In the genomic region with DNA sequence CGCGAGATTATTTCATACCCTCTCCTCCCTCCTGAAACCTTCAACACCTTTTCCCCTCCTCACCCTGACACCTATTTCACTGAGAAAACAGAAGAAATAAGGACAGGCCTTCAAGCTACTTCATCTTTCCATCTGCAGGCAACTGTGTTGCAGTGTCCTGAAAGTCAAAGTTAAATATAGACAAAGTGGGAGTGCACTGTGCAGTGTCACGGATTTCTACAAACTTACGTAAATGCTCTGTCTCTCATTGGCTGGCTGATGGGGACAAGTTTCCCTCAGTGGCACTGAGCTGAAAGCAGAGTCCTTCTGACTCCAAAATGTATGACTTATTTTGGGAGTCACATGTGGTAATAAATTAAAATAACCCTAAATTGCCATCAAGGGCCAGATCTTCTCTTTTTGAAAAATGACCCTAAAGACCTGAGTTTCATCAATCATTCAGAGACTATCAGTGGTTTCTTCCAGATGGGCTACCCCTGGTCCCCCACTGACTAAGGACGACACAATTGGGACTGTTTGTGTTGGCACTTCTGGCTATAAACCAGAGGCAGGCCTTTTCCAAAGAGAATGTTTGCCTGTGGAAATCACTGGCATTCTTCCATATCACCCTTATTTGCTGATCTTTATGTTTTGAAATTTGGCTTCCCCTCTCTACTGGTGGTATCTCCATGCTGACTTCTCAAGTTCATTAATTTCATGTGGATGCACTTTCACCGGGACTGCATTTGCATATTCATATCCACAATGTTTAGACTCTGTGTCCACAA, we compare ENCODE assay signal across 28 cellular contexts. TPM values are rescaled to one million over a fixed set of nuclear protein-coding genes. Genes with fewer than 3 reads are reported as not detected.
"Had no signal": no experiment of that assay in that cellular context is flagged by ENCODE, and none has a peak within 500 bp of the region (broad histone marks: within the 10 kb centered on the region; RNA-seq: fewer than 3 reads in every experiment).

No MANE protein-coding gene starts in this region.

- H3K9me3 Mint-ChIP-seq: activated T-helper 1 cell treated with anti-CD3 and anti-CD28 coated beads, Interleukin-12 subunit alpha, Interleukin-12 subunit beta, Interleukin-2, Interleukin-4 antibody, amounts not matched to agents 30 ng/mL and 10 ng/mL and 1 ng/mL, durations not matched to agents 14 hours and 24 hours and 36 hours; natural killer cell treated with Interleukin-12 subunit alpha and Interleukin-12 subunit beta and Interleukin-15 and Interleukin-18, amount 100 ng/mL, for 72 hours; stimulated activated naive B cell treated with anti-CD40 and anti-IgM and Interleukin-4, amounts not matched to agents 10 μg/mL and 1 μg/mL and 100 μg/mL, for 72 hours had no signal

- H3K4me1 ChIP-seq: tibial nerve had no signal

- DNase-seq: activated CD4-positive, alpha-beta T cell treated with anti-CD3 and anti-CD28 coated beads for 48 hours; activated CD4-positive, alpha-beta T cell treated with anti-CD3 and anti-CD28 coated beads, Interleukin-2, amount 50 U/mL, for 48 hours; activated CD8-positive, alpha-beta memory T cell treated with anti-CD3 and anti-CD28 coated beads for 24 hours; activated gamma-delta T cell; activated naive CD4-positive, alpha-beta T cell treated with anti-CD3 and anti-CD28 coated beads, Interleukin-2, amount 50 U/mL, for 16 hours; amniotic stem cell; brain microvascular endothelial cell; central memory CD4-positive, alpha-beta T cell; islet precursor cell; left colon; mucosa of descending colon; retina; stimulated activated CD4-positive, alpha-beta T cell treated with anti-CD3 and anti-CD28 coated beads, Interleukin-15, amount 100 ng/mL, for 24 hours; stimulated activated CD4-positive, alpha-beta T cell treated with anti-CD3 and anti-CD28 coated beads, Interleukin-2, amount 100 ng/mL, for 24 hours; stimulated activated naive B cell treated with anti-CD40 and anti-IgM and Interleukin-4, amounts not matched to agents 10 μg/mL and 1 μg/mL and 100 μg/mL, for 72 hours; T-helper 17 cell; T1000; WERI-Rb-1 had no signal

- H3K27ac ChIP-seq: brain microvascular endothelial cell, esophagus muscularis mucosa, hepatocyte, tibial nerve, WERI-Rb-1 had no signal

- H3K36me3 ChIP-seq: brain microvascular endothelial cell, WERI-Rb-1 had no signal

- H3K4me1 Mint-ChIP-seq: stimulated activated naive B cell treated with anti-CD40 and anti-IgM and Interleukin-4, amounts not matched to agents 10 μg/mL and 1 μg/mL and 100 μg/mL, for 72 hours had no signal

- H3K36me3 Mint-ChIP-seq: natural killer cell treated with Interleukin-12 subunit alpha and Interleukin-12 subunit beta and Interleukin-15 and Interleukin-18, amount 100 ng/mL, for 72 hours had no signal

- H3K27me3 ChIP-seq: brain microvascular endothelial cell, esophagus muscularis mucosa, hepatocyte, tibial nerve had no signal

- H3K4me3 ChIP-seq: esophagus muscularis mucosa, hepatocyte, lung, mucosa of descending colon, tibial nerve had no signal

- H3K9me3 ChIP-seq: esophagus muscularis mucosa, mucosa of descending colon, tibial nerve had no signal

- H3K79me2 ChIP-seq: hepatocyte had no signal

- H2AFZ ChIP-seq: hepatocyte had no signal

- H3K4me2 ChIP-seq: hepatocyte had no signal

- FAIRE-seq: astrocyte, frontal cortex had no signal

- H3K27me3 Mint-ChIP-seq: natural killer cell treated with Interleukin-12 subunit alpha and Interleukin-12 subunit beta and Interleukin-15 and Interleukin-18, amount 100 ng/mL, for 72 hours; stimulated activated naive B cell treated with anti-CD40 and anti-IgM and Interleukin-4, amounts not matched to agents 10 μg/mL and 1 μg/mL and 100 μg/mL, for 72 hours; T-helper 17 cell had no signal

- H3K4me3 Mint-ChIP-seq: activated T-helper 1 cell treated with anti-CD3 and anti-CD28 coated beads, Interleukin-12 subunit alpha, Interleukin-12 subunit beta, Interleukin-2, Interleukin-4 antibody, amounts not matched to agents 30 ng/mL and 10 ng/mL and 1 ng/mL, durations not matched to agents 14 hours and 24 hours and 36 hours; natural killer cell treated with Interleukin-12 subunit alpha and Interleukin-12 subunit beta and Interleukin-15 and Interleukin-18, amount 100 ng/mL, for 72 hours; stimulated activated naive B cell treated with anti-CD40 and anti-IgM and Interleukin-4, amounts not matched to agents 10 μg/mL and 1 μg/mL and 100 μg/mL, for 72 hours; T-helper 17 cell had no signal

- ATAC-seq: activated CD4-positive, CD25-positive, alpha-beta regulatory T cell treated with anti-CD3 and anti-CD28 coated beads, Interleukin-2, amount 50 U/mL, for 24 hours; left colon; mucosa of descending colon; natural killer cell treated with Interleukin-12 subunit alpha and Interleukin-12 subunit beta and Interleukin-15 and Interleukin-18, amount 100 ng/mL, for 72 hours; stimulated activated naive B cell treated with anti-CD40 and anti-IgM and Interleukin-4, amounts not matched to agents 10 μg/mL and 1 μg/mL and 100 μg/mL, for 72 hours; T-helper 17 cell had no signal

- H3K27ac Mint-ChIP-seq: activated T-helper 1 cell treated with anti-CD3 and anti-CD28 coated beads, Interleukin-12 subunit alpha, Interleukin-12 subunit beta, Interleukin-2, Interleukin-4 antibody, amounts not matched to agents 30 ng/mL and 10 ng/mL and 1 ng/mL, durations not matched to agents 14 hours and 24 hours and 36 hours; natural killer cell treated with Interleukin-12 subunit alpha and Interleukin-12 subunit beta and Interleukin-15 and Interleukin-18, amount 100 ng/mL, for 72 hours; stimulated activated naive B cell treated with anti-CD40 and anti-IgM and Interleukin-4, amounts not matched to agents 10 μg/mL and 1 μg/mL and 100 μg/mL, for 72 hours had no signal

RNA-seq across cellular contexts. Expression of gene ALDH8A1, which starts 21.6 kb away (rescaled TPM):
- total RNA-seq: myocyte had no signal
